ENCODE assay signal across 8 cellular contexts in the genomic region with DNA sequence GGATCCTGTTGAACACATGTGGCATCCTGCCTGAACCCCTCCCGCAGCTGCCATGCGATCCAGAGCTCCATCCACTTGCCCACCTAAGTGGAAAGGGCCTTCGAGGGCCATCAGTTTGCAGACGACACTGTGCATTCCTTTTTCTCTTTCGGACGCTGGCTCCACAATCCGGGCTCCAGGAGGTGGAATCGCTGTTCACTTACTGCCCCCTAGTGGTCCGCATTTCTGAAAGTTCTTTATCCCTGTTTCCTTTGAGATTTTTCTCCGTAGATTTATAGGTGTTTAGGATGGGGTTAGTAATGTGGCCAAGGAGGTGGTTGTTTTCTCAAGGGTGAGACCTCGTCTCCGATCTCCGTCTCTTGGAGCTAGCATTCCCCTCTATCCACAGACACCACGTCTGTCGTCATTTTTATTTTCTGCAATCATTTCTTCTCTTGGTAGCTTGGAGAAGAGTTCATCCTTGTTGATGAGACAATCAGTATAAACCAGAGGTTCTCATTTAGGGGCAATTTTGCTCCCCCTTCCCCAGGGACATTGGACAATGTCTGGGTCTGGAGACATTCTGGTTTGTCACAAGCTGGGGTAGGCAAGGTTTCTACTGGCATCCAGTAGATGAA.
DNase-seq lines count a peak whose midpoint lies in the region; ATAC-seq and TF ChIP-seq lines count a peak whose summit lies in the region.

No MANE protein-coding gene starts in this region.

- POLR2A ChIA-PET in AG04449 (lab: Yijun Ruan, JAX), result no interaction called here

- H2AFZ ChIP-seq in neural cell (ENCODE audit: low read depth, low read length), result no peak overlapping the region

- no peaks in the 10 kb centered on the region for H3K9me3 ChIP-seq in neural cell (ENCODE audit: low read length)

- no peaks in the 10 kb centered on the region for H3K27me3 ChIP-seq in neural cell (ENCODE audit: insufficient read depth, low read depth, low read length)

- no peak overlapping the region for H3K4me3 ChIP-seq in AG04449 (ENCODE audit: low read depth, low read length)
- no peak overlapping the region for H3K4me3 ChIP-seq in GM12864 (ENCODE audit: low read depth, low read length)
- H3K4me3 ChIP-seq in fibroblast of mammary gland (ENCODE audit: control insufficient read depth, low read depth, low read length), result no peak overlapping the region
- no peak overlapping the region for H3K4me3 ChIP-seq in neural cell (ENCODE audit: low read length)

- CTCF ChIA-PET in AG04449 (lab: Yijun Ruan, JAX), result interaction anchor here (0.5 to 8.2 kb wide), 59 partner anchors 10 to 1361 kb away, joined by 3 to 153 read pairs (median 4); no protein-coding TSS in a partner anchor

- H3K9me2 ChIP-seq in neural cell (ENCODE audit: insufficient read depth, low read length), result no peaks in the 10 kb centered on the region

- TF ChIP-seq EP300 in neural cell (conservative IDR thresholded peaks at IDR 0.05; ENCODE audit: poor library complexity, severe bottlenecking), result no peak

- no peaks in the 10 kb centered on the region for H4K20me1 ChIP-seq in neural cell (ENCODE audit: insufficient read depth)

- DNase-seq in AG04449 (ENCODE audit: low read depth, low spot score), result no peak
- DNase-seq in GM12864 (ENCODE audit: low read depth), result no peak
- DNase-seq in NCI-H2171 treated with DMSO at 0.1 percent for 48 hours (lab: John Stamatoyannopoulos, UW), result peak; percentile 39
- DNase-seq in activated CD8-positive, alpha-beta memory T cell treated with anti-CD3 and anti-CD28 coated beads, Interleukin-2, amount 50 U/mL, for 4 hours, result peak; percentile 16
- peak; percentile 67 for DNase-seq in fibroblast of mammary gland (ENCODE audit: low read depth)
- DNase-seq in GF-D8 (lab: John Stamatoyannopoulos, UW), result no peak

- H3K79me2 ChIP-seq in neural cell (replicated peaks; ENCODE audit: insufficient read depth, low read length), result no peaks in the 10 kb centered on the region

- H3K4me2 ChIP-seq in neural cell (ENCODE audit: low read length), result no peak overlapping the region

- TF ChIP-seq RAD21 in neural cell (conservative IDR thresholded peaks at IDR 0.05), result peak; percentile 82

- H3K27ac ChIP-seq in neural cell (ENCODE audit: low read length), result no peak overlapping the region

- no peaks in the 10 kb centered on the region for H3F3A ChIP-seq in neural cell (ENCODE audit: insufficient read depth, low read length, poor library complexity, severe bottlenecking)

- H3K9ac ChIP-seq in neural cell (ENCODE audit: low read length), result no peak overlapping the region

- TF ChIP-seq CTCF in AG04449 (IDR thresholded peaks at IDR 0.05; ENCODE audit: insufficient read depth, low read length, missing control alignments) (peak; percentile 70), GM12864 (IDR thresholded peaks at IDR 0.05; ENCODE audit: low read depth, low read length, missing control alignments) (peak; percentile 76), fibroblast of mammary gland (conservative IDR thresholded peaks at IDR 0.05; ENCODE audit: control insufficient read depth, insufficient read depth, low read depth, low read length) (peak; percentile 83), neural cell (IDR thresholded peaks at IDR 0.05; ENCODE audit: poor library complexity, severe bottlenecking) (peak; percentile 77)

- H3K36me3 ChIP-seq in neural cell (ENCODE audit: insufficient read depth, low read length), result no peaks in the 10 kb centered on the region

- ATAC-seq in GM18498 (IDR thresholded peaks at IDR 0.05; ENCODE audit: unreplicated experiment), result no peak

TF ChIP-seq in neural cell, 6 proteins besides CTCF, POLR2A, EP300 and RAD21:
- no peak for TF ChIP-seq MXI1 (conservative IDR thresholded peaks at IDR 0.05; ENCODE audit: poor library complexity, severe bottlenecking)
- TF ChIP-seq TAF1 (IDR thresholded peaks at IDR 0.05; ENCODE audit: low read depth), result no peak
- TF ChIP-seq SMC3 (conservative IDR thresholded peaks at IDR 0.05; ENCODE audit: poor library complexity), result peak; percentile 74

Comparison
In these comparisons a context has a peak if more than half of its experiments do, and no peak if none do; other contexts are left out.
1. DNase-seq: peak in NCI-H2171 treated with DMSO at 0.1 percent for 48 hours (single experiment), activated CD8-positive, alpha-beta memory T cell treated with anti-CD3 and anti-CD28 coated beads, Interleukin-2, amount 50 U/mL, for 4 hours (single experiment) and fibroblast of mammary gland (single experiment); none in AG04449 (single experiment), GM12864 (single experiment) and GF-D8 (single experiment).
2. Peak in every context shown above with its lines, with median percentiles within 50 percentile points of each other: CTCF ChIP-seq.